8 cellular contexts compared by ENCODE assay signal in the genomic region with DNA sequence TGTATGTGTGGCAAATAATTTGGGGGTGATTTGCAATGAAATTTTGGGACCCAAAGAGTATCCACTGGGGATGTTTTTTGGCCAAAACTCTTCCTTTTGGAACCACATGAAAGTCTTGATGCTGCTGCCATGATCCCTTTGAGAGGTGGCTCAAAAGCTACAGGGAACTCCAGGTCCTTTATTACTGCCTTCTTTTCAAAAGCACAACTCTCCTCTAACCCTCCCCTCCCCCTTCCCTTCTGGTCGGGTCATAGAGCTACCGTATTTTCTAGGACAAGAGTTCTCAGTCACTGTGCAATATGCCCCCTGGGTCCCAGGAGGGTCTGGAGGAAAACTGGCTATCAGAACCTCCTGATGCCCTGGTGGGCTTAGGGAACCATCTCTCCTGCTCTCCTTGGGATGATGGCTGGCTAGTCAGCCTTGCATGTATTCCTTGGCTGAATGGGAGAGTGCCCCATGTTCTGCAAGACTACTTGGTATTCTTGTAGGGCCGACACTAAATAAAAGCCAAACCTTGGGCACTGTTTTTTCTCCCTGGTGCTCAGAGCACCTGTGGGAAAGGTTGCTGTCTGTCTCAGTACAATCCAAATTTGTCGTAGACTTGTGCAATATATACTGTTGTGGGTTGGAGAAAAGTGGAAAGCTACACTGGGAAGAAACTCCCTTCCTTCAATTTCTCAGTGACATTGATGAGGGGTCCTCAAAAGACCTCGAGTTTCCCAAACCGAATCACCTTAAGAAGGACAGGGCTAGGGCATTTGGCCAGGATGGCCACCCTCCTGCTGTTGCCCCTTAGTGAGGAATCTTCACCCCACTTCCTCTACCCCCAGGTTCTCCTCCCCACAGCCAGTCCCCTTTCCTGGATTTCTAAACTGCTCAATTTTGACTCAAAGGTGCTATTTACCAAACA. TPM values are rescaled to one million over a fixed set of nuclear protein-coding genes. Genes with fewer than 3 reads are reported as not detected.
DNase-seq lines count a peak whose midpoint lies in the region; ATAC-seq and TF ChIP-seq lines count a peak whose summit lies in the region.

No MANE protein-coding gene starts in this region.

- peaks cover 51% of the 10 kb centered on the region for H3K4me1 Mint-ChIP-seq in activated CD4-positive, alpha-beta T cell treated with anti-CD3 and anti-CD28 coated beads for 36 hours
- peaks cover 44% of the 10 kb centered on the region for H3K4me1 Mint-ChIP-seq in activated T-helper 2 cell treated with anti-CD3 and anti-CD28 coated beads, Interferon-gamma antibody, Interleukin-2, Interleukin-4, amounts not matched to agents 10 μg/mL and 5 μg/mL and 100 μg/mL, durations not matched to agents 14 hours and 24 hours and 36 hours (ENCODE audit: low read depth)

- H3K27me3 ChIP-seq in kidney epithelial cell (ENCODE audit: control insufficient read depth, insufficient read depth, low read length) = peaks cover 2% of the 10 kb centered on the region
- H3K27me3 ChIP-seq in suprapubic skin = no peaks in the 10 kb centered on the region
- H3K27me3 ChIP-seq in brain microvascular endothelial cell (replicated peaks) = peaks cover 2% of the 10 kb centered on the region

- WGBS in suprapubic skin = 47% methylated on average over 6 of the region's 6 CpGs

- no peak for TF ChIP-seq EP300 in suprapubic skin (IDR thresholded peaks at IDR 0.05)

- TF ChIP-seq CTCF in kidney epithelial cell (IDR thresholded peaks at IDR 0.05; ENCODE audit: insufficient read depth, low read length, poor library complexity, severe bottlenecking) = no peak
- no peak for TF ChIP-seq CTCF in suprapubic skin (IDR thresholded peaks at IDR 0.05)
- TF ChIP-seq CTCF in brain microvascular endothelial cell (IDR thresholded peaks at IDR 0.05; ENCODE audit: low read depth, low read length, missing control alignments) = no peak

- H3K36me3 Mint-ChIP-seq in activated CD4-positive, alpha-beta T cell treated with anti-CD3 and anti-CD28 coated beads for 36 hours (ENCODE audit: low read depth) = peaks cover 62% of the 10 kb centered on the region
- peaks cover 68% of the 10 kb centered on the region for H3K36me3 Mint-ChIP-seq in activated T-helper 2 cell treated with anti-CD3 and anti-CD28 coated beads, Interferon-gamma antibody, Interleukin-2, Interleukin-4, amounts not matched to agents 10 μg/mL and 5 μg/mL and 100 μg/mL, durations not matched to agents 14 hours and 24 hours and 36 hours (ENCODE audit: low read depth)

- H3K27ac ChIP-seq in suprapubic skin (peak overlapping the region; percentile 3), brain microvascular endothelial cell (no peak overlapping the region)

- H3K27me3 Mint-ChIP-seq in activated CD4-positive, alpha-beta T cell treated with anti-CD3 and anti-CD28 coated beads for 36 hours = no peaks in the 10 kb centered on the region
- H3K27me3 Mint-ChIP-seq in activated T-helper 2 cell treated with anti-CD3 and anti-CD28 coated beads, Interferon-gamma antibody, Interleukin-2, Interleukin-4, amounts not matched to agents 10 μg/mL and 5 μg/mL and 100 μg/mL, durations not matched to agents 14 hours and 24 hours and 36 hours (ENCODE audit: low read depth) = no peaks in the 10 kb centered on the region

- H3K4me1 ChIP-seq in suprapubic skin = peaks cover 49% of the 10 kb centered on the region

- no peak for DNase-seq in activated CD4-positive, alpha-beta T cell treated with anti-CD3 and anti-CD28 coated beads for 36 hours
- no peak for DNase-seq in activated CD4-positive, alpha-beta T cell treated with anti-CD3 and anti-CD28 coated beads, Interleukin-2, amount 50 U/mL, for 4 hours
- DNase-seq in activated T-helper 2 cell treated with anti-CD3 and anti-CD28 coated beads, Interferon-gamma antibody, Interleukin-2, Interleukin-4, amounts not matched to agents 10 μg/mL and 5 μg/mL and 100 μg/mL, durations not matched to agents 14 hours and 24 hours and 36 hours (ENCODE audit: low spot score) = no peak
- DNase-seq in kidney epithelial cell (ENCODE audit: low read depth) (no peak), suprapubic skin (ENCODE audit: low spot score in 2 of 2) (no peak), brain microvascular endothelial cell (no peak)

- POLR2A ChIA-PET in activated CD4-positive, alpha-beta T cell treated with anti-CD3 and anti-CD28 coated beads for 36 hours (lab: Charles Lee) = interaction anchor here (0.6 to 7.3 kb wide), 11 partner anchors 8 to 344 kb away, joined by 3 to 207 read pairs (median 7); no protein-coding TSS in a partner anchor

- no peak for TF ChIP-seq POLR2A in suprapubic skin (IDR thresholded peaks at IDR 0.05)

- no peak for ATAC-seq in activated CD4-positive, alpha-beta T cell treated with anti-CD3 and anti-CD28 coated beads for 36 hours
- ATAC-seq in HG02852 (IDR thresholded peaks at IDR 0.05; ENCODE audit: unreplicated experiment) = no peak
- ATAC-seq in GM19035 (IDR thresholded peaks at IDR 0.05; ENCODE audit: unreplicated experiment) = no peak

- CTCF ChIA-PET in activated CD4-positive, alpha-beta T cell treated with anti-CD3 and anti-CD28 coated beads for 36 hours (lab: Charles Lee) = interaction anchor here (0.6 to 8.6 kb wide), 23 partner anchors 8 to 482 kb away, joined by 3 to 143 read pairs (median 5); no protein-coding TSS in a partner anchor

- intact Hi-C loops in activated CD4-positive, alpha-beta T cell treated with anti-CD3 and anti-CD28 coated beads for 36 hours (cut with DNase I, micrococcal nuclease) = loop anchor here in 1 of 2 experiments (5.0 kb wide), 2 partner anchors 319 to 501 kb away; a partner anchor contains a TSS
- intact Hi-C loops in activated T-helper 2 cell treated with anti-CD3 and anti-CD28 coated beads, Interferon-gamma antibody, Interleukin-2, Interleukin-4, amounts not matched to agents 10 μg/mL and 5 μg/mL and 100 μg/mL, durations not matched to agents 14 hours and 24 hours and 36 hours (cut with micrococcal nuclease) = no loop called here

- H3K27ac Mint-ChIP-seq in activated CD4-positive, alpha-beta T cell treated with anti-CD3 and anti-CD28 coated beads for 36 hours = peak overlapping the region; percentile 95
- peak overlapping the region; percentile 47 for H3K27ac Mint-ChIP-seq in activated T-helper 2 cell treated with anti-CD3 and anti-CD28 coated beads, Interferon-gamma antibody, Interleukin-2, Interleukin-4, amounts not matched to agents 10 μg/mL and 5 μg/mL and 100 μg/mL, durations not matched to agents 14 hours and 24 hours and 36 hours

- peak overlapping the region; percentile 98 for H3K4me3 Mint-ChIP-seq in activated CD4-positive, alpha-beta T cell treated with anti-CD3 and anti-CD28 coated beads for 36 hours
- H3K4me3 Mint-ChIP-seq in activated T-helper 2 cell treated with anti-CD3 and anti-CD28 coated beads, Interferon-gamma antibody, Interleukin-2, Interleukin-4, amounts not matched to agents 10 μg/mL and 5 μg/mL and 100 μg/mL, durations not matched to agents 14 hours and 24 hours and 36 hours (ENCODE audit: low read depth) = peak overlapping the region; percentile 99

- in situ Hi-C loops in brain microvascular endothelial cell (cut with HindIII; ENCODE audit: low pct_ligation_motif_present, low sequenced_read_pairs) = no loop called here

- H3K4me3 ChIP-seq in kidney epithelial cell (ENCODE audit: low read depth, low read length) = peak overlapping the region; percentile 12
- H3K4me3 ChIP-seq in suprapubic skin = peak overlapping the region; percentile 92
- no peak overlapping the region for H3K4me3 ChIP-seq in brain microvascular endothelial cell (ENCODE audit: low read depth, low read length)

- no peaks in the 10 kb centered on the region for H3K9me3 Mint-ChIP-seq in activated CD4-positive, alpha-beta T cell treated with anti-CD3 and anti-CD28 coated beads for 36 hours (ENCODE audit: low read depth)
- no peaks in the 10 kb centered on the region for H3K9me3 Mint-ChIP-seq in activated T-helper 2 cell treated with anti-CD3 and anti-CD28 coated beads, Interferon-gamma antibody, Interleukin-2, Interleukin-4, amounts not matched to agents 10 μg/mL and 5 μg/mL and 100 μg/mL, durations not matched to agents 14 hours and 24 hours and 36 hours

- H3K9me3 ChIP-seq in suprapubic skin = no peaks in the 10 kb centered on the region

- H3K36me3 ChIP-seq in kidney epithelial cell (ENCODE audit: control insufficient read depth, insufficient read depth, low read length) (peaks cover 1% of the 10 kb centered on the region), suprapubic skin (peaks cover 34% of the 10 kb centered on the region), brain microvascular endothelial cell (replicated peaks) (no peaks in the 10 kb centered on the region)

RNA-seq across cellular contexts. Expression of a gene that starts 3.1 kb away (rescaled TPM):
- total RNA-seq in activated CD4-positive, alpha-beta T cell treated with anti-CD3 and anti-CD28 coated beads for 36 hours = 100 to 1,000 TPM; 114 to 142 TPM
- total RNA-seq in activated T-helper 2 cell treated with anti-CD3 and anti-CD28 coated beads, Interferon-gamma antibody, Interleukin-2, Interleukin-4, amounts not matched to agents 10 μg/mL and 5 μg/mL and 100 μg/mL, durations not matched to agents 14 hours and 24 hours and 36 hours = 98.1 and 98.8 TPM in 2 replicates
- total RNA-seq in kidney epithelial cell = 24.1 and 24.3 TPM in 2 replicates
- total RNA-seq in suprapubic skin = 100 to 1,000 TPM; 160 to 319 (median 193) TPM

RNA-seq across cellular contexts. Expression of a gene that starts 42.5 kb away (rescaled TPM):
- under 1 TPM; 0.87 to 0.98 TPM for total RNA-seq in activated CD4-positive, alpha-beta T cell treated with anti-CD3 and anti-CD28 coated beads for 36 hours
- total RNA-seq in activated T-helper 2 cell treated with anti-CD3 and anti-CD28 coated beads, Interferon-gamma antibody, Interleukin-2, Interleukin-4, amounts not matched to agents 10 μg/mL and 5 μg/mL and 100 μg/mL, durations not matched to agents 14 hours and 24 hours and 36 hours = 4.0 and 5.4 TPM in 2 replicates
- 0.62 and 0.79 TPM in 2 replicates for total RNA-seq in kidney epithelial cell
- total RNA-seq in suprapubic skin = 10 to 100 TPM; 13.3 to 36.6 (median 22.9) TPM
